In genomic region chr11:93611836-93612677, GRCh38 we compare ENCODE assay signal across 31 cellular contexts. TPM values are rescaled to one million over a fixed set of nuclear protein-coding genes. Genes with fewer than 3 reads are reported as not detected.
DNase-seq lines count a peak whose midpoint lies in the region; ATAC-seq and TF ChIP-seq lines count a peak whose summit lies in the region.
"Had no signal": no experiment of that assay in that cellular context is flagged by ENCODE, and none has a peak within 500 bp of the region (broad histone marks: within the 10 kb centered on the region; RNA-seq: fewer than 3 reads in every experiment).

No MANE protein-coding gene starts in this region.

- H3K36me3 Mint-ChIP-seq in Caco-2 (ENCODE audit: insufficient read depth, unreplicated experiment): peaks cover 5% of the 10 kb centered on the region
- H3K36me3 Mint-ChIP-seq: CD8-positive, alpha-beta memory T cell had no signal

- WGBS in body of pancreas, 2 donors: 14 to 18% methylated on average over 4 of the region's 4 CpGs
- 51 to 67% (median 63%) methylated on average over 4 of the region's 4 CpGs for WGBS in spleen, 5 donors
- WGBS in heart left ventricle, 4 donors: 48 to 65% (median 58%) methylated on average over 4 of the region's 4 CpGs

- BruUV-seq in Caco-2 (replicated peaks; lab: Mats Ljungman, UMichigan): no TSS peak

- CTCF ChIA-PET in Caco-2 (lab: Charles Lee): no interaction called here

- ATAC-seq in GM18907 (IDR thresholded peaks at IDR 0.05; ENCODE audit: unreplicated experiment): peak; percentile 68
- ATAC-seq in body of pancreas: peak; percentile 93
- no peak for ATAC-seq in heart left ventricle
- ATAC-seq in Right ventricle myocardium superior (ENCODE audit: poor library complexity): no peak
- ATAC-seq: esophagus mucosa, GM12878, heart right ventricle, right cardiac atrium had no signal

- H3K4me3 ChIP-seq in Caco-2 (ENCODE audit: low read depth, low read length) (no peak overlapping the region), body of pancreas (no peak overlapping the region), mucosa of rectum (ENCODE audit: low read length in 2 of 2) (peak overlapping the region; percentile 11 to 56), spleen (no peak overlapping the region), heart left ventricle (no peak overlapping the region)
- H3K4me3 ChIP-seq: GM12878, heart right ventricle, Peyer's patch, thyroid gland had no signal

- H3K36me3 ChIP-seq in Caco-2 (ENCODE audit: control insufficient read depth, insufficient read depth, low read length) (no peaks in the 10 kb centered on the region), body of pancreas (replicated peaks in 1 of 2; ENCODE audit: insufficient read depth in 1 of 2, low read depth in 2 of 2) (no peaks in the 10 kb centered on the region), mucosa of rectum (ENCODE audit: control insufficient read depth in 2 of 2, insufficient read depth in 2 of 2, low read length in 2 of 2) (no peaks in the 10 kb centered on the region), spleen (no peaks in the 10 kb centered on the region), heart left ventricle (no peaks in the 10 kb centered on the region)
- H3K36me3 ChIP-seq: BE2C, heart right ventricle, Peyer's patch, thyroid gland had no signal

- no peaks in the 10 kb centered on the region for H3K9me3 Mint-ChIP-seq in Caco-2 (ENCODE audit: unreplicated experiment)
- H3K9me3 Mint-ChIP-seq: activated CD4-positive, alpha-beta memory T cell treated with anti-CD3 and anti-CD28 coated beads, Interleukin-2, amount 10 ng/mL, durations not matched to agents 7 days and 5 days; CD8-positive, alpha-beta memory T cell; dendritic cell treated with granulocyte-macrophage colony-stimulating factor and Interleukin-4, amounts not matched to agents 40 ng/mL and 50 ng/mL, for 4 days; endodermal cell; HFFc6 had no signal

- TF ChIP-seq POLR2A in body of pancreas (IDR thresholded peaks at IDR 0.05) (no peak), spleen (IDR thresholded peaks at IDR 0.05) (no peak), heart left ventricle (IDR thresholded peaks at IDR 0.05) (no peak)

- H3K27me3 Mint-ChIP-seq in Caco-2 (ENCODE audit: insufficient read depth, unreplicated experiment): no peaks in the 10 kb centered on the region
- H3K27me3 Mint-ChIP-seq: dendritic cell treated with granulocyte-macrophage colony-stimulating factor and Interleukin-4, amounts not matched to agents 40 ng/mL and 50 ng/mL, for 4 days had no signal

- peak; percentile 51 to 52 for DNase-seq in Caco-2
- peak; percentile 50 to 73 (median 62) for DNase-seq in body of pancreas
- DNase-seq in spleen: no peak
- no peak for DNase-seq in heart left ventricle
- DNase-seq in RKO (ENCODE audit: low spot score): no peak
- DNase-seq in Right ventricle myocardium superior: no peak
- DNase-seq: activated CD4-positive, alpha-beta memory T cell treated with anti-CD3 and anti-CD28 coated beads, Interleukin-2, amount 10 ng/mL, durations not matched to agents 7 days and 5 days; activated CD8-positive, alpha-beta memory T cell treated with anti-CD3 and anti-CD28 coated beads, Interleukin-2, amount 50 U/mL, for 4 hours; activated naive CD4-positive, alpha-beta T cell; BE2C; caudate nucleus; CD8-positive, alpha-beta memory T cell; endodermal cell; GOT3; heart right ventricle; HFFc6; kidney glomerular epithelial cell; mammary epithelial cell; NCI-H226; NCI-H526 treated with DMSO at 0.1 percent for 48 hours; right cardiac atrium; SIG-M5; SW 1271; thyroid gland had no signal

- intact Hi-C loops in Caco-2 (cut with micrococcal nuclease; ENCODE audit: unreplicated experiment): loop anchor here (5.0 kb wide), 1 partner anchor 120 kb away; no protein-coding TSS in a partner anchor
- intact Hi-C loops in body of pancreas (cut with DNase I): no loop called here
- intact Hi-C loops in spleen (cut with DNase I; ENCODE audit: low total_unique reads): no loop called here
- intact Hi-C loops in heart left ventricle (cut with DNase I): no loop called here
- intact Hi-C loops in Right ventricle myocardium superior (cut with DNase I): no loop called here

- no peak overlapping the region for H3K27ac Mint-ChIP-seq in Caco-2 (ENCODE audit: unreplicated experiment)
- H3K27ac Mint-ChIP-seq: activated CD4-positive, alpha-beta memory T cell treated with anti-CD3 and anti-CD28 coated beads, Interleukin-2, amount 10 ng/mL, durations not matched to agents 7 days and 5 days; CD8-positive, alpha-beta memory T cell; endodermal cell; HFFc6 had no signal

- POLR2A ChIA-PET in Caco-2 (lab: Charles Lee): interaction anchor here (0.6 kb wide), 1 partner anchor 134 kb away, joined by 3 read pairs; no protein-coding TSS in a partner anchor

- H3K4me1 ChIP-seq in Caco-2: peaks cover 32% of the 10 kb centered on the region
- H3K4me1 ChIP-seq in body of pancreas: peaks cover 27% of the 10 kb centered on the region
- peaks cover 11 to 17% of the 10 kb centered on the region in 2 donors for H3K4me1 ChIP-seq in mucosa of rectum (ENCODE audit: control insufficient read depth in 2 of 2, insufficient read depth in 2 of 2, low read length in 2 of 2)
- H3K4me1 ChIP-seq in spleen: peaks cover 0 to 8% (median 0%) of the 10 kb centered on the region in 6 donors
- no peaks in the 10 kb centered on the region for H3K4me1 ChIP-seq in heart left ventricle
- H3K4me1 ChIP-seq: BE2C, Peyer's patch, thyroid gland had no signal

- H3K27ac ChIP-seq in body of pancreas (peak overlapping the region in 3 of 4 donors; percentile 28 to 67 (median 67)), mucosa of rectum (ENCODE audit: low read depth in 2 of 2, low read length in 2 of 2) (peak overlapping the region; percentile 69 to 83), spleen (no peak overlapping the region), heart left ventricle (no peak overlapping the region)
- H3K27ac ChIP-seq: heart right ventricle, KMS-11, thyroid gland had no signal

- no peaks in the 10 kb centered on the region for H3K27me3 ChIP-seq in Caco-2 (replicated peaks; ENCODE audit: control insufficient read depth, insufficient read depth, low read length)
- no peaks in the 10 kb centered on the region for H3K27me3 ChIP-seq in body of pancreas
- H3K27me3 ChIP-seq in mucosa of rectum (ENCODE audit: control insufficient read depth in 2 of 2, insufficient read depth in 2 of 2, low read length in 2 of 2): no peaks in the 10 kb centered on the region
- no peaks in the 10 kb centered on the region for H3K27me3 ChIP-seq in spleen (replicated peaks in 1 of 7)
- H3K27me3 ChIP-seq in heart left ventricle: peaks cover 0 to 3% (median 0%) of the 10 kb centered on the region in 9 donors
- H3K27me3 ChIP-seq: BE2C, Peyer's patch, thyroid gland had no signal

- TF ChIP-seq CTCF in Caco-2 (IDR thresholded peaks at IDR 0.05; ENCODE audit: insufficient read depth in 1 of 2, low read depth in 1 of 2, low read length in 1 of 2, severe bottlenecking in 1 of 2, unreplicated experiment in 1 of 2) (no peak), body of pancreas (IDR thresholded peaks at IDR 0.05) (peak in 1 of 7 experiments; percentile 0), spleen (IDR thresholded peaks at IDR 0.05 in 8 of 11, conservative IDR thresholded peaks at IDR 0.05 in 3 of 11) (no peak), heart left ventricle (IDR thresholded peaks at IDR 0.05) (no peak)

- H3K4me3 Mint-ChIP-seq in Caco-2 (ENCODE audit: unreplicated experiment): peak overlapping the region; percentile 5
- H3K4me3 Mint-ChIP-seq: activated CD4-positive, alpha-beta memory T cell treated with anti-CD3 and anti-CD28 coated beads, Interleukin-2, amount 10 ng/mL, durations not matched to agents 7 days and 5 days; CD8-positive, alpha-beta memory T cell; dendritic cell treated with granulocyte-macrophage colony-stimulating factor and Interleukin-4, amounts not matched to agents 40 ng/mL and 50 ng/mL, for 4 days; endodermal cell; HFFc6 had no signal

- H3K4me1 Mint-ChIP-seq in Caco-2 (ENCODE audit: low read depth, unreplicated experiment): peaks cover 15% of the 10 kb centered on the region
- H3K4me1 Mint-ChIP-seq: activated CD4-positive, alpha-beta memory T cell treated with anti-CD3 and anti-CD28 coated beads, Interleukin-2, amount 10 ng/mL, durations not matched to agents 7 days and 5 days; CD8-positive, alpha-beta memory T cell had no signal

- peak overlapping the region in 1 of 2 donors; percentile 12 for H3K9ac ChIP-seq in mucosa of rectum (ENCODE audit: low read depth in 1 of 2, low read length in 2 of 2)
- H3K9ac ChIP-seq: KMS-11 had no signal

- no peaks in the 10 kb centered on the region for H3K9me3 ChIP-seq in Caco-2
- H3K9me3 ChIP-seq in body of pancreas: no peaks in the 10 kb centered on the region
- H3K9me3 ChIP-seq in mucosa of rectum (ENCODE audit: control insufficient read depth in 2 of 2, low read length in 2 of 2): no peaks in the 10 kb centered on the region
- H3K9me3 ChIP-seq in spleen: no peaks in the 10 kb centered on the region
- H3K9me3 ChIP-seq in heart left ventricle: no peaks in the 10 kb centered on the region
- H3K9me3 ChIP-seq: BE2C, heart right ventricle, Peyer's patch, thyroid gland had no signal

RNA-seq across cellular contexts. Expression of gene CEP295, which starts 49.4 kb away (rescaled TPM):
- 36.3 and 37.2 TPM in 2 replicates for total RNA-seq in Caco-2 (2022)
- total RNA-seq in body of pancreas: 10 to 100 TPM in 1 of 2 donors, 1 to 10 TPM in 1; 8.3 to 11.2 TPM
- total RNA-seq in spleen: 10 to 100 TPM; 13.4 to 31.5 (median 14.9) TPM
- 10 to 100 TPM in 1 of 3 donors, 1 to 10 TPM in 2; 7.7 to 10.1 (median 8.2) TPM for polyA plus RNA-seq in spleen
- total RNA-seq in heart left ventricle: 10 to 100 TPM in 1 of 9 donors, 1 to 10 TPM in 8; 4.5 to 11.7 (median 8.1) TPM
- polyA plus RNA-seq in heart left ventricle: 1 to 10 TPM; 3.6 to 5.1 TPM
- total RNA-seq in Right ventricle myocardium superior: 4.5 TPM

Comparison
In these comparisons a context has a peak if more than half of its experiments do, and no peak if none do; other contexts are left out.
1. DNase-seq: peak in Caco-2 (2 of 2) and body of pancreas (4 of 4); none in spleen (single experiment), heart left ventricle (0 of 5), RKO (single experiment) and Right ventricle myocardium superior (single experiment).
2. H3K4me3 ChIP-seq: peak in mucosa of rectum (2 of 2); none in Caco-2 (single experiment), body of pancreas (0 of 2), spleen (0 of 8) and heart left ventricle (0 of 12).
3. ATAC-seq: peak in GM18907 (single experiment) and body of pancreas (single experiment); none in heart left ventricle (0 of 4) and Right ventricle myocardium superior (single experiment).
4. H3K27ac ChIP-seq: peak in body of pancreas (3 of 4) and mucosa of rectum (2 of 2); none in spleen (0 of 8) and heart left ventricle (0 of 12).